ENCODE assay signal across 8 cellular contexts in genomic region chr1:27600500-27601175, GRCh38. TPM values are rescaled to one million over a fixed set of nuclear protein-coding genes. Genes with fewer than 3 reads are reported as not detected.
DNase-seq lines count a peak whose midpoint lies in the region; ATAC-seq and TF ChIP-seq lines count a peak whose summit lies in the region.

No MANE protein-coding gene starts in this region.

- no peak for ATAC-seq in CD4-positive, alpha-beta T cell (ENCODE audit: poor library complexity)
- ATAC-seq in HG02763 (IDR thresholded peaks at IDR 0.05; ENCODE audit: unreplicated experiment) (no peak), HG02973 (IDR thresholded peaks at IDR 0.05; ENCODE audit: unreplicated experiment) (no peak), left lung (no peak), GM18858 (IDR thresholded peaks at IDR 0.05; ENCODE audit: unreplicated experiment) (no peak)

- H3K4me1 ChIP-seq in Karpas-422 (ENCODE audit: low read length) = peaks cover 45% of the 10 kb centered on the region
- H3K4me1 ChIP-seq in left lung = peaks cover 42 to 70% of the 10 kb centered on the region in 2 donors

- H2AFZ ChIP-seq in Karpas-422 (ENCODE audit: low read length) = no peak overlapping the region

- H3K9ac ChIP-seq in Karpas-422 (ENCODE audit: low read length) = no peak overlapping the region

- H3K27ac Mint-ChIP-seq in CD4-positive, alpha-beta T cell = peak overlapping the region; percentile 28
- H3K27ac Mint-ChIP-seq in MCF 10A (ENCODE audit: low read depth, unreplicated experiment) = peak overlapping the region; percentile 88
- peak overlapping the region; percentile 83 for H3K27ac Mint-ChIP-seq in nephron progenitor cell

- no peaks in the 10 kb centered on the region for H3K9me3 ChIP-seq in CD4-positive, alpha-beta T cell (ENCODE audit: control insufficient read depth, low read length)
- no peaks in the 10 kb centered on the region for H3K9me3 ChIP-seq in Karpas-422 (ENCODE audit: low read length)
- H3K9me3 ChIP-seq in left lung = no peaks in the 10 kb centered on the region

- H3K27me3 Mint-ChIP-seq in CD4-positive, alpha-beta T cell = no peaks in the 10 kb centered on the region
- H3K27me3 Mint-ChIP-seq in MCF 10A (ENCODE audit: insufficient read depth, unreplicated experiment) (no peaks in the 10 kb centered on the region), nephron progenitor cell (ENCODE audit: low read depth, poor library complexity) (no peaks in the 10 kb centered on the region)

- peaks cover 44% of the 10 kb centered on the region for H4K20me1 ChIP-seq in Karpas-422 (ENCODE audit: insufficient read depth, low read depth, low read length)

- H3K4me3 Mint-ChIP-seq in CD4-positive, alpha-beta T cell = peak overlapping the region; percentile 12
- peak overlapping the region; percentile 90 for H3K4me3 Mint-ChIP-seq in MCF 10A (ENCODE audit: unreplicated experiment)
- H3K4me3 Mint-ChIP-seq in nephron progenitor cell = peak overlapping the region; percentile 91

- no peaks in the 10 kb centered on the region for H3K9me3 Mint-ChIP-seq in CD4-positive, alpha-beta T cell
- H3K9me3 Mint-ChIP-seq in MCF 10A (ENCODE audit: unreplicated experiment) = no peaks in the 10 kb centered on the region
- H3K9me3 Mint-ChIP-seq in nephron progenitor cell = no peaks in the 10 kb centered on the region

- H3K27ac ChIP-seq in CD4-positive, alpha-beta T cell (ENCODE audit: low read depth, low read length) = no peak overlapping the region
- H3K27ac ChIP-seq in Karpas-422 (ENCODE audit: low read length) (no peak overlapping the region), left lung (no peak overlapping the region)

- peaks cover 8% of the 10 kb centered on the region for H3K36me3 Mint-ChIP-seq in CD4-positive, alpha-beta T cell (ENCODE audit: low read depth)
- no peaks in the 10 kb centered on the region for H3K36me3 Mint-ChIP-seq in MCF 10A (ENCODE audit: insufficient read depth, unreplicated experiment)
- no peaks in the 10 kb centered on the region for H3K36me3 Mint-ChIP-seq in nephron progenitor cell (ENCODE audit: low read depth)

- peaks cover 43% of the 10 kb centered on the region for H3K4me1 Mint-ChIP-seq in CD4-positive, alpha-beta T cell (ENCODE audit: low read depth)
- H3K4me1 Mint-ChIP-seq in MCF 10A (ENCODE audit: insufficient read depth, unreplicated experiment) (peaks cover 30% of the 10 kb centered on the region), nephron progenitor cell (no peaks in the 10 kb centered on the region)

- H3K4me2 ChIP-seq in Karpas-422 (ENCODE audit: low read depth, low read length, poor library complexity, severe bottlenecking) = peak overlapping the region; percentile 43

- intact Hi-C loops in CD4-positive, alpha-beta T cell (cut with DNase I, micrococcal nuclease) = no loop called here
- intact Hi-C loops in MCF 10A (cut with micrococcal nuclease) = loop anchor here (1.0 kb wide), 1 partner anchor 44 kb away; no protein-coding TSS in a partner anchor
- intact Hi-C loops in left lung (cut with DNase I) = loop anchor here in 1 of 2 donors (5.0 kb wide), 1 partner anchor 43 kb away; no protein-coding TSS in a partner anchor

- TF ChIP-seq CTCF in CD4-positive, alpha-beta T cell (IDR thresholded peaks at IDR 0.05) = no peak
- TF ChIP-seq CTCF in MCF 10A (IDR thresholded peaks at IDR 0.05; ENCODE audit: unreplicated experiment) (no peak), nephron progenitor cell (IDR thresholded peaks at IDR 0.05) (no peak), left lung (IDR thresholded peaks at IDR 0.05) (no peak)

- no TSS peak for BruUV-seq in MCF 10A (replicated peaks; lab: Mats Ljungman, UMichigan)

- H3K36me3 ChIP-seq in Karpas-422 (ENCODE audit: insufficient read depth, low read length) = no peaks in the 10 kb centered on the region
- no peaks in the 10 kb centered on the region for H3K36me3 ChIP-seq in left lung

- H3K4me3 ChIP-seq in Karpas-422 (ENCODE audit: low read length) (no peak overlapping the region), left lung (no peak overlapping the region)

- CTCF ChIA-PET in CD4-positive, alpha-beta T cell (lab: Charles Lee) = interaction anchor here (0.6 to 11.0 kb wide), 4 partner anchors 32 to 300 kb away, joined by 3 to 72 read pairs (median 10); no protein-coding TSS in a partner anchor
- CTCF ChIA-PET in MCF 10A (lab: Yijun Ruan, JAX) = interaction anchor here (0.6 to 4.7 kb wide), 9 partner anchors 8 to 645 kb away, joined by 3 to 51 read pairs (median 4); no protein-coding TSS in a partner anchor

- POLR2A ChIA-PET in CD4-positive, alpha-beta T cell (lab: Charles Lee) = interaction anchor here (0.7 to 2.1 kb wide), 3 partner anchors 78 to 79 kb away, joined by 3 to 6 read pairs (median 3); no protein-coding TSS in a partner anchor
- POLR2A ChIA-PET in MCF 10A (lab: Yijun Ruan, JAX) = interaction anchor here (0.5 to 4.6 kb wide), 11 partner anchors 10 to 304 kb away, joined by 3 to 37 read pairs (median 3); partner anchors contain the start of gene WASF2

- H3K79me2 ChIP-seq in Karpas-422 (ENCODE audit: low read length) = no peaks in the 10 kb centered on the region

- no peaks in the 10 kb centered on the region for H3K27me3 ChIP-seq in CD4-positive, alpha-beta T cell (ENCODE audit: control insufficient read depth, insufficient read depth, low read length)
- H3K27me3 ChIP-seq in Karpas-422 (ENCODE audit: low read length) (no peaks in the 10 kb centered on the region), left lung (peaks cover 0 to 18% of the 10 kb centered on the region in 2 donors)

- DNase-seq in CD4-positive, alpha-beta T cell = no peak
- DNase-seq in Karpas-422 (peak; percentile 70), MCF 10A (ENCODE audit: unreplicated experiment) (no peak), nephron progenitor cell (peak; percentile 46), left lung (no peak)

- H3K9me2 ChIP-seq in Karpas-422 (replicated peaks; ENCODE audit: insufficient read depth, low read length) = no peaks in the 10 kb centered on the region

RNA-seq across cellular contexts. Expression of gene AHDC1, which starts 3.3 kb away (rescaled TPM):
- 10 to 100 TPM; 20.8 to 22.9 TPM for total RNA-seq in CD4-positive, alpha-beta T cell
- total RNA-seq in Karpas-422 (2014; rRNA removed; shearing (Covaris generic); ENCODE audit: low replicate concordance) = 2.1 and 2.2 TPM in 2 replicates
- total RNA-seq in MCF 10A (2022) (18.4 and 25.2 TPM in 2 replicates), left lung (10 to 100 TPM; 35.5 to 38.0 TPM)

RNA-seq across cellular contexts. Expression of gene FGR, which starts 34.3 kb away (rescaled TPM):
- total RNA-seq in CD4-positive, alpha-beta T cell = 1 to 10 TPM; 3.0 to 3.2 TPM
- 3.0 and 5.6 TPM in 2 replicates for total RNA-seq in Karpas-422 (2014; rRNA removed; shearing (Covaris generic); ENCODE audit: low replicate concordance)
- total RNA-seq in MCF 10A (2022) (not detected in 2 replicates), left lung (100 to 1,000 TPM in 1 of 2 donors, 10 to 100 TPM in 1; 44.6 to 126 TPM)

Comparison
In these comparisons a context has a peak if more than half of its experiments do, and no peak if none do; other contexts are left out.
1. DNase-seq: peak in Karpas-422 (single experiment) and nephron progenitor cell (single experiment); none in CD4-positive, alpha-beta T cell (0 of 10), MCF 10A (single experiment) and left lung (0 of 2).
2. H3K27ac Mint-ChIP-seq: peak in every context shown above with its lines; median percentile 88 in MCF 10A; 83 in nephron progenitor cell; 28 in CD4-positive, alpha-beta T cell.
3. H3K4me3 Mint-ChIP-seq: peak in every context shown above with its lines; median percentile 91 in nephron progenitor cell; 90 in MCF 10A; 12 in CD4-positive, alpha-beta T cell.